In genomic region chr10:113953505-113954272, GRCh38 we compare ENCODE assay signal across 9 cellular contexts.
DNase-seq lines count a peak whose midpoint lies in the region; ATAC-seq, FAIRE-seq and TF ChIP-seq lines count a peak whose summit lies in the region.
"Had no signal": no experiment of that assay in that cellular context is flagged by ENCODE, and none has a peak within 500 bp of the region (broad histone marks: within the 10 kb centered on the region; RNA-seq: fewer than 3 reads in every experiment).

No MANE protein-coding gene starts in this region.

- TF ChIP-seq POLR2A in GM12892 (IDR thresholded peaks at IDR 0.05; ENCODE audit: low read depth, low read length), result no peak

- no peak overlapping the region for H3K4me3 ChIP-seq in AG10803 (ENCODE audit: low read length)

- FAIRE-seq in GM12892 (lab: Jason Lieb, UNC), result peak; percentile 5
- FAIRE-seq: RCC 7860 had no signal

- peak; percentile 33 for ATAC-seq in esophagus mucosa
- ATAC-seq in HG03135 (IDR thresholded peaks at IDR 0.05; ENCODE audit: unreplicated experiment), result no peak
- no peak for ATAC-seq in HG03108 (IDR thresholded peaks at IDR 0.05; ENCODE audit: unreplicated experiment)
- ATAC-seq in GM19397 (IDR thresholded peaks at IDR 0.05; ENCODE audit: unreplicated experiment), result no peak

- DNase-seq in AG10803 (ENCODE audit: low read depth), result no peak
- DNase-seq in GM12892 (ENCODE audit: insufficient read length), result no peak
- DNase-seq in OCI-M1 (lab: John Stamatoyannopoulos, UW), result peak; percentile 47
- no peak for DNase-seq in NCI-H1092 (lab: John Stamatoyannopoulos, UW)

- 0 out of 2 replicates have a peak, but pooled peaks have one; percentile 3 for TF ChIP-seq CTCF in AG10803 (conservative IDR thresholded peaks at IDR 0.05; ENCODE audit: low read length)
